In the genomic region with DNA sequence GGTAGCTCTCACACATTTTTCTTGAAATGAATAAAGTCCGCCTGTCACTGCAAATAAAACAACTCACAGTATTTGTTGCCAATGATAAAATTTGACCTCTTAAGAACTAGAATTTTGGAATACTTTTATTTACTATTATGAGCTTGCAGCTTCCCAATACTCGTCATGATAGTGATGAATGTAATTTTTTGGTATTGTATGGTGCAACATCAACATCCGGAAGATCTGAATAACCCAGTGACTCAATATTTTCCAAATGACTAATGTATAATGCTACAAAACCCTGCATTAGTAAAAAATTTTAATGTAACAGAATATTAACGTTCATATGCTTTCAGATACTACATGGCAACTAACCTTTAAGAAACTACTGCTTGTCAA, we compare ENCODE assay signal across 1 cellular context.
TF ChIP-seq lines count a peak whose summit lies in the region.

No MANE protein-coding gene starts in this region.

TF ChIP-seq in endothelial cell of umbilical vein, 7 proteins besides CTCF, POLR2A, EP300 and RAD21 (continued from another document):
- TF ChIP-seq MYC (IDR thresholded peaks at IDR 0.05; ENCODE audit: low read depth, low read length): no peak
